Comparison of ENCODE assay signal across 23 cellular contexts in the genomic region with DNA sequence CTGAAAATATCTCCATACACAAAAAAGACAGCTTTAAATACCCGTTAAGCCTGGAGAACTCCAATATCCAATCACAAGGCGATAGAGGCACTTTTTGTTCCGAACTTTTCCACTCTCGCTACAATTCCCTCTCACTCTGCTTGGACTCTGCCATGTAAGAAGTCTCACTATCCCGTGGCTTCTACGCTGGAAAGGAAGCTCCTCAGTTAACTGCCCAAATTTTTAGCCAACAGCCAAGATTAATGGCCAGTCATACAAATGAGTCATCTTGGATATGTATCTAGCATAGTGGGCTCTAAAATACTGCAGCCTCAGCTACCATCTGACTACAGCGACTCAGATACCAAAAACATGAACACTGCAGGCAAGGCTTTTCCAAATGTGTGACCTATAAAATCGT. TPM values are rescaled to one million over a fixed set of nuclear protein-coding genes. Genes with fewer than 3 reads are reported as not detected.
A peak's percentile ranks its signal among the peaks of the same experiment; 100 is the strongest.
DNase-seq lines count a peak whose midpoint lies in the region; ATAC-seq, FAIRE-seq and TF ChIP-seq lines count a peak whose summit lies in the region.
"Had no signal": no experiment of that assay in that cellular context is flagged by ENCODE, and none has a peak within 500 bp of the region (broad histone marks: within the 10 kb centered on the region; RNA-seq: fewer than 3 reads in every experiment).

No MANE protein-coding gene starts in this region.

- peak overlapping the region; percentile 10 for H3K9ac ChIP-seq in adipocyte (ENCODE audit: low read length)

- no peak overlapping the region for H3K27ac Mint-ChIP-seq in activated naive CD4-positive, alpha-beta T cell treated with anti-CD3 and anti-CD28 coated beads, Interleukin-2, amount 10 ng/mL, durations not matched to agents 7 days and 5 days

- POLR2A ChIA-PET in HEK293 (lab: Yijun Ruan, JAX): no interaction called here

- H3K4me3 ChIP-seq in HEK293 (ENCODE audit: low read depth, low read length) (no peak overlapping the region), adipocyte (ENCODE audit: low read length) (peak overlapping the region; percentile 67), fibroblast of the aortic adventitia (ENCODE audit: low read depth, low read length) (peak overlapping the region; percentile 42)
- H3K4me3 ChIP-seq: lower lobe of right lung, spleen, tibial artery had no signal

- H3K36me3 ChIP-seq in HEK293 (ENCODE audit: control insufficient read depth in 2 of 2, insufficient read depth in 1 of 2, low read length in 2 of 2) (no peaks in the 10 kb centered on the region), adipocyte (ENCODE audit: control insufficient read depth, insufficient read depth, low read length, severe bottlenecking) (no peaks in the 10 kb centered on the region)
- H3K36me3 ChIP-seq: BE2C, lower lobe of right lung, spleen, tibial artery had no signal

- ATAC-seq in HG03469 (IDR thresholded peaks at IDR 0.05; ENCODE audit: unreplicated experiment): no peak
- ATAC-seq: lower lobe of right lung, Right ventricle myocardium inferior had no signal

- H3K9me3 ChIP-seq in HEK293 (ENCODE audit: control insufficient read depth, insufficient read depth, low read depth, low read length) (no peaks in the 10 kb centered on the region), adipocyte (ENCODE audit: control insufficient read depth, low read length) (no peaks in the 10 kb centered on the region)
- H3K9me3 ChIP-seq: BE2C, lower lobe of right lung, spleen, tibial artery had no signal

- H3K36me3 Mint-ChIP-seq in activated naive CD4-positive, alpha-beta T cell treated with anti-CD3 and anti-CD28 coated beads, Interleukin-2, amount 10 ng/mL, durations not matched to agents 7 days and 5 days: no peaks in the 10 kb centered on the region

- FAIRE-seq in urothelium cell line (lab: Jason Lieb, UNC): no peak
- FAIRE-seq: islet of Langerhans had no signal

- H3K27me3 ChIP-seq in adipocyte (replicated peaks; ENCODE audit: control insufficient read depth, insufficient read depth, low read length): no peaks in the 10 kb centered on the region
- H3K27me3 ChIP-seq: BE2C, spleen, tibial artery had no signal

- CTCF ChIA-PET in HEK293 (lab: Yijun Ruan, JAX): interaction anchor here (1.4 kb wide), 1 partner anchor 89 kb away, joined by 5 read pairs; no protein-coding TSS in a partner anchor
- CTCF ChIA-PET in activated naive CD4-positive, alpha-beta T cell treated with anti-CD3 and anti-CD28 coated beads, Interleukin-2, amount 10 ng/mL, durations not matched to agents 7 days and 5 days (lab: Charles Lee): no interaction called here

- H3K27ac ChIP-seq in HEK293 (ENCODE audit: extremely low read depth, low read depth, low read length): no peak overlapping the region
- H3K27ac ChIP-seq: lower lobe of right lung, spleen, tibial artery had no signal

- no peaks in the 10 kb centered on the region for H3K4me1 Mint-ChIP-seq in activated naive CD4-positive, alpha-beta T cell treated with anti-CD3 and anti-CD28 coated beads, Interleukin-2, amount 10 ng/mL, durations not matched to agents 7 days and 5 days

- no peak for TF ChIP-seq CTCF in HEK293 (tag by site-specific recombination; IDR thresholded peaks at IDR 0.05)
- no peak for TF ChIP-seq CTCF in fibroblast of the aortic adventitia (IDR thresholded peaks at IDR 0.05; ENCODE audit: insufficient read depth, low read length)

- no peaks in the 10 kb centered on the region for H3K4me1 ChIP-seq in HEK293 (ENCODE audit: control insufficient read depth, insufficient read depth, low read length)
- peaks cover 21% of the 10 kb centered on the region for H3K4me1 ChIP-seq in adipocyte (ENCODE audit: control insufficient read depth, insufficient read depth, low read length)
- H3K4me1 ChIP-seq: BE2C, lower lobe of right lung had no signal

- no peak for TF ChIP-seq POLR2A in erythroblast (IDR thresholded peaks at IDR 0.05; ENCODE audit: low read length)

- no peaks in the 10 kb centered on the region for H3K27me3 Mint-ChIP-seq in activated naive CD4-positive, alpha-beta T cell treated with anti-CD3 and anti-CD28 coated beads, Interleukin-2, amount 10 ng/mL, durations not matched to agents 7 days and 5 days

- DNase-seq in adipocyte (ENCODE audit: low read depth) (no peak), fibroblast of the aortic adventitia (ENCODE audit: low read depth) (peak; percentile 89), urothelium cell line (ENCODE audit: low spot score) (peak; percentile 7), erythroblast (lab: John Stamatoyannopoulos, UW) (no peak)
- no peak for DNase-seq in activated naive CD4-positive, alpha-beta T cell treated with anti-CD3 and anti-CD28 coated beads, Interleukin-2, amount 10 ng/mL, durations not matched to agents 7 days and 5 days
- DNase-seq: activated naive CD4-positive, alpha-beta T cell; activated T-cell treated with anti-CD3 and anti-CD28 coated beads, Interleukin-2, amount 50 U/mL, for 1 hour; BE2C; cerebellar nuclear complex; DMS79; lower lobe of right lung; MV-4-11; NCI-H187; NCI-H748 treated with DMSO at 0.1 percent for 48 hours; spleen; stimulated activated CD4-positive, alpha-beta T cell treated with anti-CD3 and anti-CD28 coated beads, Interleukin-4, amount 100 ng/mL, for 1 hour; stimulated activated naive CD4-positive, alpha-beta T cell treated with Interleukin-2 at 50 U/mL for 16 hours; tibial artery had no signal

- no peaks in the 10 kb centered on the region for H3K9me3 Mint-ChIP-seq in activated naive CD4-positive, alpha-beta T cell treated with anti-CD3 and anti-CD28 coated beads, Interleukin-2, amount 10 ng/mL, durations not matched to agents 7 days and 5 days

- H3K4me3 Mint-ChIP-seq in activated naive CD4-positive, alpha-beta T cell treated with anti-CD3 and anti-CD28 coated beads, Interleukin-2, amount 10 ng/mL, durations not matched to agents 7 days and 5 days: no peak overlapping the region

TF ChIP-seq in HEK293, 187 proteins besides CTCF, POLR2A, EP300 and RAD21:
- no peak for TF ChIP-seq ZNF114 (tag by site-specific recombination; IDR thresholded peaks at IDR 0.05)
- TF ChIP-seq ZNF391 (tag by site-specific recombination; IDR thresholded peaks at IDR 0.05; ENCODE audit: borderline replicate concordance, low read depth): no peak
- TF ChIP-seq ZNF610 (tag by site-specific recombination; IDR thresholded peaks at IDR 0.05; ENCODE audit: borderline replicate concordance): no peak
- TF ChIP-seq ZNF670 (tag by site-specific recombination; IDR thresholded peaks at IDR 0.05; ENCODE audit: low read depth): no peak
- 0 out of 2 replicates have a peak, but pooled peaks have one; percentile 52 for TF ChIP-seq ZNF140 (tag by site-specific recombination; IDR thresholded peaks at IDR 0.05)

RNA-seq across cellular contexts. Expression of a gene that starts 45.5 kb away (rescaled TPM):
- not detected in 2 replicates for total RNA-seq in fibroblast of the aortic adventitia (ENCODE audit: low replicate concordance)
- total RNA-seq: H4 had no signal

Comparison
In these comparisons a context has a peak if more than half of its experiments do, and no peak if none do; other contexts are left out.
1. DNase-seq: peak in fibroblast of the aortic adventitia (single experiment) and urothelium cell line (single experiment); none in adipocyte (single experiment), activated naive CD4-positive, alpha-beta T cell treated with anti-CD3 and anti-CD28 coated beads, Interleukin-2, amount 10 ng/mL, durations not matched to agents 7 days and 5 days (single experiment) and erythroblast (0 of 2).